Comparison of ENCODE assay signal across 8 cellular contexts in the genomic region with DNA sequence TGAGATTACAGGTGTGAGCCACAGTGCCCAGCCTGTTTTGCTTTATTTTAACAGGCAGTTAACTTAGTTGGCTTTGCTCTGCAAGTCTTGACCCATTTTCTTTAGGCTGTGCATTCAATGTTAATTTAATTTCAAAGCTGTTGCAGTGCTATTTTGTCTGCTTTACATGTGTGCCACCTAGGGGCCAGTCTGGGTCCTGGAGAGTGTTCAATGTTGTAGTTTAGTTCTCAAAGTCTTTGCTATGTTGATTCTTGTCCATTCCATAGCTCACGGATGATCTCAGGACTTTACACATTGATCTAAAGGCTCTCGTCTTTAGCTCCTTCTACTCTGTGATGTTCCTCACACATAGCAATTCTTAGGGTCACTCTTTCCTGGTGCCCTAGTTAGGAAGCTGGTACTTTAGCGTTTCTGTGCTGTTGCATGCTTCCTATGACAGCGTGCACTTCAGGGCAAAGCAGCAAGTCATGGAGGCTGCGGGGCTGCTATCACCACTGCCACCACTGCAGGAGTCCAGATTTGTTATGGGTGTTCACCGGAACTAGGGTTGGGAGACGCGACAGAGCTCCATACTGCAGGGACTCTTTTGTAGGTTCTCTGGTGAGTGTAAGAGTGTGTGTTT. TPM values are rescaled to one million over a fixed set of nuclear protein-coding genes. Genes with fewer than 3 reads are reported as not detected.
DNase-seq lines count a peak whose midpoint lies in the region; ATAC-seq and TF ChIP-seq lines count a peak whose summit lies in the region.

No MANE protein-coding gene starts in this region.

- no peak overlapping the region for H3K4me3 ChIP-seq in tibial nerve

- H3K27me3 ChIP-seq in tibial nerve: no peaks in the 10 kb centered on the region

- H3K9me3 ChIP-seq in tibial nerve: peaks cover 0 to 14% (median 0%) of the 10 kb centered on the region in 4 donors

- peak; percentile 77 for ATAC-seq in GM18861 (IDR thresholded peaks at IDR 0.05; ENCODE audit: unreplicated experiment)
- no peak for ATAC-seq in left ventricle myocardium superior

- TF ChIP-seq POLR2A in tibial nerve (IDR thresholded peaks at IDR 0.05): no peak

- no peaks in the 10 kb centered on the region for H3K4me1 ChIP-seq in tibial nerve

- 86 to 87% methylated on average over 8 of the region's 8 CpGs for WGBS in tibial nerve, 2 donors

- DNase-seq in COLO668 (lab: John Stamatoyannopoulos, UW; ENCODE audit: unreplicated experiment) (peak; percentile 43), Kasumi-1 (lab: John Stamatoyannopoulos, UW) (peak; percentile 72 to 84), head of caudate nucleus (peak in 33 of 42 donors; percentile 7 to 68 (median 33)), tibial nerve (ENCODE audit: low spot score in 2 of 2) (no peak), mesenteric fat pad (ENCODE audit: low spot score) (no peak), left ventricle myocardium superior (no peak)
- DNase-seq in activated CD4-positive, alpha-beta T cell treated with anti-CD3 and anti-CD28 coated beads, Interleukin-2, amount 50 U/mL, for 48 hours: peak; percentile 36 to 48

- intact Hi-C loops in head of caudate nucleus (cut with DNase I): no loop called here
- intact Hi-C loops in left ventricle myocardium superior (cut with micrococcal nuclease): no loop called here

- TF ChIP-seq CTCF in tibial nerve (IDR thresholded peaks at IDR 0.05): peak in 3 of 5 experiments; percentile 15 to 30 (median 21)

- H3K36me3 ChIP-seq in tibial nerve: no peaks in the 10 kb centered on the region

- TF ChIP-seq EP300 in tibial nerve (IDR thresholded peaks at IDR 0.05): no peak

- H3K27ac ChIP-seq in tibial nerve: no peak overlapping the region

RNA-seq across cellular contexts. Expression of gene ABCA13, which starts 16.4 kb away (rescaled TPM):
- 1 to 10 TPM in 3 of 4 donors, under 1 TPM in 1; 0.90 to 4.6 (median 3.6) TPM for total RNA-seq in tibial nerve
- total RNA-seq in mesenteric fat pad: 0.67 TPM
- 0.20 TPM for total RNA-seq in left ventricle myocardium superior

Comparison
In these comparisons a context has a peak if more than half of its experiments do, and no peak if none do; other contexts are left out.
1. DNase-seq: peak in COLO668 (single experiment), Kasumi-1 (2 of 2), activated CD4-positive, alpha-beta T cell treated with anti-CD3 and anti-CD28 coated beads, Interleukin-2, amount 50 U/mL, for 48 hours (2 of 2) and head of caudate nucleus (33 of 42); none in tibial nerve (0 of 2), mesenteric fat pad (single experiment) and left ventricle myocardium superior (single experiment).